Comparison of ENCODE assay signal across 29 cellular contexts in the genomic region with DNA sequence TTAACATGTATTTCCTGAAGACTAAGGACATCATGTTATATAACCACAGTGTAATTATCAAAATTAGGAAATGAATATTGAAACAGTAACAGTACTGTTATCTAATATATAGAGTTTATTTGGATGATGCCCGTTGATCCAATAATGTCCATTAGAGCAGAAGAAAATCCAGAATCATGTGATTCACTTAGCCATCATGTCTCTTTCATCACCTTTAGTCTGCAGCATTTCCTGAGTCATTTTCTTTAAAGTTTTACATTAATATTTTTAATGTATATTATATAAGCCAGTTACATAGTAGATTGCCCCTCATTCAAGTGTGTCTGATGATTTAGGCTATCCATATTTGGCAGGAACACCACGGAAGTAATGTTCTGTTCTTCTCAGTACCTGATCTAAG.
"Had no signal": no experiment of that assay in that cellular context is flagged by ENCODE, and none has a peak within 500 bp of the region (broad histone marks: within the 10 kb centered on the region; RNA-seq: fewer than 3 reads in every experiment).

No MANE protein-coding gene starts in this region.

- H3K27ac ChIP-seq: colonic mucosa, dorsolateral prefrontal cortex, left lung, lower lobe of right lung, neural progenitor cell, right atrium auricular region, tibial artery had no signal

- H3K9ac ChIP-seq: neural progenitor cell had no signal

- H3K4me1 ChIP-seq: colonic mucosa had no signal

- H2AFZ ChIP-seq: neural progenitor cell had no signal

- DNase-seq: activated CD4-positive, alpha-beta T cell treated with anti-CD3 and anti-CD28 coated beads for 1 hour; activated CD4-positive, alpha-beta T cell treated with anti-CD3 and anti-CD28 coated beads, Interleukin-2, amount 10 ng/mL, durations not matched to agents 7 days and 5 days; activated CD8-positive, alpha-beta memory T cell treated with anti-CD3 and anti-CD28 coated beads, Interleukin-2, amount 10 ng/mL, durations not matched to agents 7 days and 5 days; activated CD8-positive, alpha-beta T cell treated with anti-CD3 and anti-CD28 coated beads for 36 hours; activated naive CD4-positive, alpha-beta T cell; activated T-cell treated with anti-CD3 and anti-CD28 coated beads for 4 hours; activated T-cell treated with anti-CD3 and anti-CD28 coated beads, Interleukin-2, amount 50 U/mL, for 72 hours; anterior cingulate cortex; cerebellar nuclear complex; colonic mucosa; dorsolateral prefrontal cortex; effector memory CD4-positive, alpha-beta T cell; foreskin fibroblast; heart left ventricle; hypothalamus; immature natural killer cell; left lung; lower lobe of right lung; mesenchymal stem cell; natural killer cell; stimulated activated CD4-positive, alpha-beta T cell treated with anti-CD3 and anti-CD28 coated beads, Interleukin-1b, Interleukin-23, amount 100 ng/mL, for 48 hours; stimulated activated naive CD4-positive, alpha-beta T cell; T-helper 17 cell; T1000; tibial artery had no signal

- ATAC-seq: activated CD8-positive, alpha-beta memory T cell treated with anti-CD3 and anti-CD28 coated beads, Interleukin-2, amount 10 ng/mL, durations not matched to agents 7 days and 5 days; activated CD8-positive, alpha-beta T cell treated with anti-CD3 and anti-CD28 coated beads for 36 hours; activated T-cell treated with anti-CD3 and anti-CD28 coated beads, Interleukin-2, amount 50 U/mL, for 72 hours; heart left ventricle; left lung; lower lobe of right lung; natural killer cell; T-helper 17 cell had no signal

- H3K4me2 ChIP-seq: neural progenitor cell, smooth muscle cell had no signal

- H3K9me3 ChIP-seq: colonic mucosa, heart left ventricle, left lung, lower lobe of right lung, right atrium auricular region, suprapubic skin, tibial artery had no signal

- H3K27me3 ChIP-seq: colonic mucosa, heart left ventricle, left lung, neural progenitor cell, right atrium auricular region, suprapubic skin, tibial artery had no signal

- H3K36me3 ChIP-seq: colonic mucosa, heart left ventricle, left lung, lower lobe of right lung, neural progenitor cell, right atrium auricular region, suprapubic skin, tibial artery had no signal

- H3K4me3 ChIP-seq: colonic mucosa, dorsolateral prefrontal cortex, heart left ventricle, left lung, lower lobe of right lung, neural progenitor cell, right atrium auricular region, smooth muscle cell, suprapubic skin, tibial artery had no signal
